In genomic region chr16:87324411-87325275, GRCh38 we compare ENCODE assay signal across 7 cellular contexts. TPM values are rescaled to one million over a fixed set of nuclear protein-coding genes. Genes with fewer than 3 reads are reported as not detected.
DNase-seq lines count a peak whose midpoint lies in the region; ATAC-seq, FAIRE-seq and TF ChIP-seq lines count a peak whose summit lies in the region.

No MANE protein-coding gene starts in this region.

- H3K9me3 ChIP-seq in ovary = no peaks in the 10 kb centered on the region
- no peaks in the 10 kb centered on the region for H3K9me3 ChIP-seq in small intestine (ENCODE audit: control insufficient read depth, low read depth)

- WGBS in ovary, 3 donors = 51 to 58% (median 53%) methylated on average over 27 to 28 of the region's 28 CpGs
- 60 to 66% (median 66%) methylated on average over 28 of the region's 28 CpGs for whole genome bisulfite sequencing in small intestine, 3 donors

- DNase-seq in GM10266 (ENCODE audit: extremely low spot score) = peak; percentile 81
- DNase-seq in NAMALWA (ENCODE audit: low spot score) = peak; percentile 62
- peak; percentile 25 for DNase-seq in activated T-cell treated with anti-CD3 and anti-CD28 coated beads for 4 hours
- DNase-seq in fibroblast of villous mesenchyme (ENCODE audit: low read depth) = peak; percentile 37
- peak in 4 of 5 donors; percentile 44 to 59 (median 54) for DNase-seq in ovary
- no peak for DNase-seq in small intestine

- intact Hi-C loops in ovary (cut with DNase I) = loop anchor here in 2 of 4 donors (10.0 kb wide), 2 partner anchors 50 to 60 kb away; partner anchors contain the start of gene FBXO31 (in 1 of the 2)

- no peak for TF ChIP-seq POLR2A in ovary (IDR thresholded peaks at IDR 0.05)

- H3K4me3 ChIP-seq in fibroblast of villous mesenchyme (ENCODE audit: low read depth, low read length) (no peak overlapping the region), ovary (no peak overlapping the region), small intestine (ENCODE audit: low read depth in 1 of 2, low read length in 2 of 2) (no peak overlapping the region)

- ATAC-seq in HG03342 (IDR thresholded peaks at IDR 0.05; ENCODE audit: unreplicated experiment) = no peak

- FAIRE-seq in small intestine (lab: Jason Lieb, UNC) = no peak

- no peaks in the 10 kb centered on the region for H3K27me3 ChIP-seq in ovary
- H3K27me3 ChIP-seq in small intestine (ENCODE audit: control insufficient read depth in 2 of 2, insufficient read depth in 2 of 2, low read length in 2 of 2) = no peaks in the 10 kb centered on the region

- peak; percentile 77 for TF ChIP-seq CTCF in GM10266 (IDR thresholded peaks at IDR 0.05; ENCODE audit: control insufficient read depth, insufficient read depth, low read depth, missing control alignments)
- peak; percentile 85 for TF ChIP-seq CTCF in fibroblast of villous mesenchyme (IDR thresholded peaks at IDR 0.05; ENCODE audit: insufficient read depth, low read depth, low read length)
- peak; percentile 22 to 51 (median 39) for TF ChIP-seq CTCF in ovary (IDR thresholded peaks at IDR 0.05)

- H3K36me3 ChIP-seq in ovary (no peaks in the 10 kb centered on the region), small intestine (ENCODE audit: control insufficient read depth in 2 of 2, insufficient read depth in 2 of 2, low read length in 2 of 2) (no peaks in the 10 kb centered on the region)

- H3K27ac ChIP-seq in ovary (no peak overlapping the region), small intestine (ENCODE audit: low read depth in 1 of 2, low read length in 1 of 2) (no peak overlapping the region)

- peaks cover 4% of the 10 kb centered on the region for H3K4me1 ChIP-seq in ovary (ENCODE audit: insufficient read depth)
- H3K4me1 ChIP-seq in small intestine (ENCODE audit: control insufficient read depth in 2 of 2, insufficient read depth in 1 of 2, low read depth in 1 of 2, low read length in 1 of 2) = no peaks in the 10 kb centered on the region

- TF ChIP-seq EP300 in ovary (IDR thresholded peaks at IDR 0.05) = no peak

RNA-seq across cellular contexts. Expression of gene C16orf95, which starts 7.5 kb away (rescaled TPM):
- total RNA-seq in fibroblast of villous mesenchyme (4.2 and 4.7 TPM in 2 replicates), ovary (1 to 10 TPM; 1.0 to 6.1 (median 2.8) TPM)
- polyA plus RNA-seq in ovary (1 to 10 TPM; 1.6 to 2.7 TPM), small intestine (1 to 10 TPM; 2.2 to 4.8 (median 4.2) TPM)

RNA-seq across cellular contexts. Expression of gene FBXO31, which starts 58.9 kb away (rescaled TPM):
- total RNA-seq in fibroblast of villous mesenchyme = 25.9 and 26.7 TPM in 2 replicates
- 10 to 100 TPM; 54.1 to 74.5 (median 61.2) TPM for total RNA-seq in ovary
- 10 to 100 TPM; 25.0 to 39.8 TPM for polyA plus RNA-seq in ovary
- polyA plus RNA-seq in small intestine = 10 to 100 TPM; 25.1 to 38.7 (median 33.7) TPM
